ENCODE assay signal across 18 cellular contexts in genomic region chr7:157408258-157409101, GRCh38.
DNase-seq lines count a peak whose midpoint lies in the region; ATAC-seq and TF ChIP-seq lines count a peak whose summit lies in the region.
"Had no signal": no experiment of that assay in that cellular context is flagged by ENCODE, and none has a peak within 500 bp of the region (broad histone marks: within the 10 kb centered on the region; RNA-seq: fewer than 3 reads in every experiment).

No MANE protein-coding gene starts in this region.

- H3K36me3 Mint-ChIP-seq in T-helper 17 cell (ENCODE audit: low read depth) (no peaks in the 10 kb centered on the region), neural crest cell (ENCODE audit: low read depth) (no peaks in the 10 kb centered on the region)

- peak overlapping the region; percentile 75 for H3K27ac Mint-ChIP-seq in T-helper 17 cell
- H3K27ac Mint-ChIP-seq in neural crest cell (ENCODE audit: unreplicated experiment) = peak overlapping the region; percentile 67

- TF ChIP-seq CTCF in neural crest cell (conservative IDR thresholded peaks at IDR 0.05) = no peak

- no peak overlapping the region for H3K4me3 Mint-ChIP-seq in T-helper 17 cell
- H3K4me3 Mint-ChIP-seq in neural crest cell = no peak overlapping the region

- H3K4me3 ChIP-seq in right cardiac atrium (ENCODE audit: low read length) = no peak overlapping the region
- H3K4me3 ChIP-seq: HAP-1, PC-9, SK-N-MC had no signal

- DNase-seq in right cardiac atrium (peak in 2 of 3 donors; percentile 32 to 41), Right ventricle myocardium inferior (ENCODE audit: missing footprints) (no peak), T-helper 17 cell (no peak), neural crest cell (ENCODE audit: low read depth, low spot score) (no peak), NCI-H2081 (lab: John Stamatoyannopoulos, UW) (no peak), caudate nucleus (lab: John Stamatoyannopoulos, UW) (no peak), cerebellum (ENCODE audit: low spot score) (no peak)
- DNase-seq: DMS 273 treated with DMSO at 0.1 percent for 48 hours, NCI-H1436, NCI-H2029, NCI-H2171 treated with DMSO at 0.1 percent for 48 hours, NCI-H748 treated with DMSO at 0.1 percent for 48 hours, PC-9 had no signal

- H3K27ac ChIP-seq in right cardiac atrium (ENCODE audit: low read length) = no peak overlapping the region
- H3K27ac ChIP-seq in caudate nucleus (ENCODE audit: low read depth, low read length) = no peak overlapping the region
- H3K27ac ChIP-seq: C4-2B, HL-60, PC-9, SK-N-MC had no signal

- H3K9me3 ChIP-seq in right cardiac atrium (ENCODE audit: control insufficient read depth, low read length) = no peaks in the 10 kb centered on the region
- H3K9me3 ChIP-seq in T-helper 17 cell (ENCODE audit: control insufficient read depth, low read length, poor library complexity, severe bottlenecking) = no peaks in the 10 kb centered on the region
- H3K9me3 ChIP-seq: HAP-1 had no signal

- H3K27me3 Mint-ChIP-seq in T-helper 17 cell (no peaks in the 10 kb centered on the region), neural crest cell (ENCODE audit: low read depth) (no peaks in the 10 kb centered on the region)

- ATAC-seq in right cardiac atrium = no peak
- no peak for ATAC-seq in Right ventricle myocardium inferior
- no peak for ATAC-seq in T-helper 17 cell
- ATAC-seq in HG03432 (IDR thresholded peaks at IDR 0.05; ENCODE audit: unreplicated experiment) = no peak

- H3K27me3 ChIP-seq in right cardiac atrium (ENCODE audit: control insufficient read depth, insufficient read depth) = no peaks in the 10 kb centered on the region

- peaks cover 7% of the 10 kb centered on the region for H3K4me1 ChIP-seq in right cardiac atrium (ENCODE audit: control insufficient read depth, insufficient read depth, low read length)
- H3K4me1 ChIP-seq: HAP-1 had no signal

- peaks cover 9% of the 10 kb centered on the region for H3K4me1 Mint-ChIP-seq in T-helper 17 cell
- peaks cover 10% of the 10 kb centered on the region for H3K4me1 Mint-ChIP-seq in neural crest cell

- intact Hi-C loops in right cardiac atrium (cut with DNase I) = no loop called here
- intact Hi-C loops in Right ventricle myocardium inferior (cut with DNase I) = no loop called here

- 87% methylated on average over 29 of the region's 29 CpGs for WGBS in right cardiac atrium

- H3K9me3 Mint-ChIP-seq in neural crest cell = no peaks in the 10 kb centered on the region

Comparison
In these comparisons a context has a peak if more than half of its experiments do, and no peak if none do; other contexts are left out.
1. DNase-seq: peak in right cardiac atrium (2 of 3); none in Right ventricle myocardium inferior (single experiment), T-helper 17 cell (0 of 3), neural crest cell (single experiment), NCI-H2081 (0 of 2), caudate nucleus (0 of 61) and cerebellum (single experiment).